In genomic region chr14:75542585-75543091, GRCh38 we compare ENCODE assay signal across 1 cellular context.
TF ChIP-seq lines count a peak whose summit lies in the region.

No MANE protein-coding gene starts in this region.

TF ChIP-seq in WTC11, 78 proteins besides CTCF, POLR2A, EP300 and RAD21 (continued from another document):
- no peak for TF ChIP-seq ZBTB43 (CRISPR knock-in tag; IDR thresholded peaks at IDR 0.05)
- TF ChIP-seq, protein P1, sequence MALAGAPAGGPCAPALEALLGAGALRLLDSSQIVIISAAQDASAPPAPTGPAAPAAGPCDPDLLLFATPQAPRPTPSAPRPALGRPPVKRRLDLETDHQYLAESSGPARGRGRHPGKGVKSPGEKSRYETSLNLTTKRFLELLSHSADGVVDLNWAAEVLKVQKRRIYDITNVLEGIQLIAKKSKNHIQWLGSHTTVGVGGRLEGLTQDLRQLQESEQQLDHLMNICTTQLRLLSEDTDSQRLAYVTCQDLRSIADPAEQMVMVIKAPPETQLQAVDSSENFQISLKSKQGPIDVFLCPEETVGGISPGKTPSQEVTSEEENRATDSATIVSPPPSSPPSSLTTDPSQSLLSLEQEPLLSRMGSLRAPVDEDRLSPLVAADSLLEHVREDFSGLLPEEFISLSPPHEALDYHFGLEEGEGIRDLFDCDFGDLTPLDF (CRISPR knock-in tag; IDR thresholded peaks at IDR 0.05), result no peak
